In genomic region chr3:48985977-48986376, GRCh38 we compare ENCODE assay signal across 31 cellular contexts. TPM values are rescaled to one million over a fixed set of nuclear protein-coding genes. Genes with fewer than 3 reads are reported as not detected.
DNase-seq lines count a peak whose midpoint lies in the region; ATAC-seq and TF ChIP-seq lines count a peak whose summit lies in the region.
"Had no signal": no experiment of that assay in that cellular context is flagged by ENCODE, and none has a peak within 500 bp of the region (broad histone marks: within the 10 kb centered on the region; RNA-seq: fewer than 3 reads in every experiment).

No MANE protein-coding gene starts in this region.

- no peak overlapping the region for H3K27ac ChIP-seq in CD4-positive, CD25-positive, alpha-beta regulatory T cell (ENCODE audit: insufficient read depth, low read length, poor library complexity, severe bottlenecking)
- no peak overlapping the region for H3K27ac ChIP-seq in brain microvascular endothelial cell
- H3K27ac ChIP-seq: esophagus muscularis mucosa, foreskin keratinocyte, heart right ventricle, lower lobe of right lung, neutrophil, PC-9, prostate gland, sigmoid colon had no signal

- no peaks in the 10 kb centered on the region for H3K27me3 ChIP-seq in CD4-positive, CD25-positive, alpha-beta regulatory T cell (ENCODE audit: control insufficient read depth, insufficient read depth, low read length)
- no peaks in the 10 kb centered on the region for H3K27me3 ChIP-seq in brain microvascular endothelial cell (replicated peaks)
- H3K27me3 ChIP-seq: esophagus muscularis mucosa, foreskin keratinocyte, heart right ventricle, neutrophil, sigmoid colon had no signal

- H3K9me3 Mint-ChIP-seq in activated CD4-positive, alpha-beta T cell treated with anti-CD3 and anti-CD28 coated beads, Interleukin-2, amount 10 ng/mL, durations not matched to agents 24 days and 14 days = no peaks in the 10 kb centered on the region
- H3K9me3 Mint-ChIP-seq in CD4-positive, CD25-positive, alpha-beta regulatory T cell = no peaks in the 10 kb centered on the region
- no peaks in the 10 kb centered on the region for H3K9me3 Mint-ChIP-seq in activated T-helper 17 cell treated with anti-CD3 and anti-CD28 coated beads, Interleukin-2, amount 50 U/mL, for 72 hours
- H3K9me3 Mint-ChIP-seq in nephron progenitor cell = no peaks in the 10 kb centered on the region
- H3K9me3 Mint-ChIP-seq: activated CD8-positive, alpha-beta T cell treated with anti-CD3 and anti-CD28 coated beads for 36 hours; stimulated activated memory B cell treated with anti-CD40 and anti-IgM and Interleukin-4, amounts not matched to agents 10 μg/mL and 1 μg/mL and 100 μg/mL, for 72 hours had no signal

- H3K9me3 ChIP-seq in CD4-positive, CD25-positive, alpha-beta regulatory T cell (ENCODE audit: control insufficient read depth in 2 of 2, low read length in 2 of 2) = no peaks in the 10 kb centered on the region
- H3K9me3 ChIP-seq: esophagus muscularis mucosa, HAP-1, heart right ventricle, lower lobe of right lung, neutrophil, prostate gland, sigmoid colon had no signal

- peak; percentile 53 for DNase-seq in activated CD4-positive, alpha-beta T cell treated with anti-CD3 and anti-CD28 coated beads, Interleukin-2, amount 10 ng/mL, durations not matched to agents 24 days and 14 days
- DNase-seq in activated CD4-positive, alpha-beta T cell treated with anti-CD3 and anti-CD28 coated beads, Interleukin-2, amount 50 U/mL, for 4 hours = no peak
- DNase-seq in CD4-positive, CD25-positive, alpha-beta regulatory T cell = no peak
- DNase-seq in nephron progenitor cell = no peak
- no peak for DNase-seq in NCI-H1105 (lab: John Stamatoyannopoulos, UW)
- DNase-seq in brain microvascular endothelial cell = no peak
- DNase-seq: activated CD8-positive, alpha-beta T cell treated with anti-CD3 and anti-CD28 coated beads for 36 hours; activated gamma-delta T cell; AML-193; COR-L47; cortex of kidney; DMS53; foreskin keratinocyte; heart right ventricle; lower lobe of right lung; NCI-H1105 treated with DMSO at 0.1 percent for 48 hours; NCI-H1930; NCI-H524 treated with DMSO at 0.1 percent for 48 hours; NK-92 treated with Interleukin-12 subunit alpha and Interleukin-12 subunit beta, amount 100 ng/mL, for 24 hours; PC-9; SHP77; sigmoid colon; stimulated activated CD4-positive, alpha-beta T cell treated with anti-CD3 and anti-CD28 coated beads, Interleukin-4, amount 100 ng/mL, for 24 hours; T1000 had no signal

- peaks cover 18% of the 10 kb centered on the region for H3K4me1 ChIP-seq in CD4-positive, CD25-positive, alpha-beta regulatory T cell (ENCODE audit: control insufficient read depth, insufficient read depth, low read length, poor library complexity, severe bottlenecking)
- H3K4me1 ChIP-seq: foreskin keratinocyte had no signal

- H3K4me1 Mint-ChIP-seq in activated CD4-positive, alpha-beta T cell treated with anti-CD3 and anti-CD28 coated beads, Interleukin-2, amount 10 ng/mL, durations not matched to agents 24 days and 14 days = peaks cover 18% of the 10 kb centered on the region
- peaks cover 8 to 27% (median 18%) of the 10 kb centered on the region in 4 donors for H3K4me1 Mint-ChIP-seq in CD4-positive, CD25-positive, alpha-beta regulatory T cell
- peaks cover 18% of the 10 kb centered on the region for H3K4me1 Mint-ChIP-seq in activated T-helper 17 cell treated with anti-CD3 and anti-CD28 coated beads, Interleukin-2, amount 50 U/mL, for 72 hours
- H3K4me1 Mint-ChIP-seq in nephron progenitor cell = peaks cover 21% of the 10 kb centered on the region

- no peak overlapping the region for H3K27ac Mint-ChIP-seq in activated CD4-positive, alpha-beta T cell treated with anti-CD3 and anti-CD28 coated beads, Interleukin-2, amount 10 ng/mL, durations not matched to agents 24 days and 14 days
- peak overlapping the region in 2 of 3 donors; percentile 47 to 70 for H3K27ac Mint-ChIP-seq in CD4-positive, CD25-positive, alpha-beta regulatory T cell
- H3K27ac Mint-ChIP-seq in activated T-helper 17 cell treated with anti-CD3 and anti-CD28 coated beads, Interleukin-2, amount 50 U/mL, for 72 hours = peak overlapping the region; percentile 69
- peak overlapping the region; percentile 94 for H3K27ac Mint-ChIP-seq in nephron progenitor cell
- H3K27ac Mint-ChIP-seq: activated CD8-positive, alpha-beta T cell treated with anti-CD3 and anti-CD28 coated beads for 36 hours; stimulated activated memory B cell treated with anti-CD40 and anti-IgM and Interleukin-4, amounts not matched to agents 10 μg/mL and 1 μg/mL and 100 μg/mL, for 72 hours had no signal

- intact Hi-C loops in activated CD4-positive, alpha-beta T cell treated with anti-CD3 and anti-CD28 coated beads, Interleukin-2, amount 10 ng/mL, durations not matched to agents 24 days and 14 days (cut with micrococcal nuclease) = no loop called here

- no peak for TF ChIP-seq CTCF in nephron progenitor cell (IDR thresholded peaks at IDR 0.05)
- TF ChIP-seq CTCF in brain microvascular endothelial cell (IDR thresholded peaks at IDR 0.05; ENCODE audit: low read depth, low read length, missing control alignments) = no peak

- no peak for ATAC-seq in CD4-positive, CD25-positive, alpha-beta regulatory T cell (ENCODE audit: low read depth in 2 of 2)
- ATAC-seq in activated T-helper 17 cell treated with anti-CD3 and anti-CD28 coated beads, Interleukin-2, amount 50 U/mL, for 72 hours (replicated peaks) = no peak
- ATAC-seq in GM18517 (IDR thresholded peaks at IDR 0.05; ENCODE audit: unreplicated experiment) = no peak
- ATAC-seq: activated CD8-positive, alpha-beta T cell treated with anti-CD3 and anti-CD28 coated beads for 36 hours; foreskin keratinocyte; heart right ventricle; lower lobe of right lung; stimulated activated memory B cell treated with anti-CD40 and anti-IgM and Interleukin-4, amounts not matched to agents 10 μg/mL and 1 μg/mL and 100 μg/mL, for 72 hours had no signal

- H3K4me3 Mint-ChIP-seq in activated CD4-positive, alpha-beta T cell treated with anti-CD3 and anti-CD28 coated beads, Interleukin-2, amount 10 ng/mL, durations not matched to agents 24 days and 14 days = no peak overlapping the region
- peak overlapping the region in 1 of 4 donors; percentile 67 for H3K4me3 Mint-ChIP-seq in CD4-positive, CD25-positive, alpha-beta regulatory T cell
- no peak overlapping the region for H3K4me3 Mint-ChIP-seq in activated T-helper 17 cell treated with anti-CD3 and anti-CD28 coated beads, Interleukin-2, amount 50 U/mL, for 72 hours
- H3K4me3 Mint-ChIP-seq in nephron progenitor cell = no peak overlapping the region
- H3K4me3 Mint-ChIP-seq: activated CD8-positive, alpha-beta T cell treated with anti-CD3 and anti-CD28 coated beads for 36 hours; stimulated activated memory B cell treated with anti-CD40 and anti-IgM and Interleukin-4, amounts not matched to agents 10 μg/mL and 1 μg/mL and 100 μg/mL, for 72 hours had no signal

- no peaks in the 10 kb centered on the region for H3K27me3 Mint-ChIP-seq in activated CD4-positive, alpha-beta T cell treated with anti-CD3 and anti-CD28 coated beads, Interleukin-2, amount 10 ng/mL, durations not matched to agents 24 days and 14 days
- no peaks in the 10 kb centered on the region for H3K27me3 Mint-ChIP-seq in CD4-positive, CD25-positive, alpha-beta regulatory T cell
- no peaks in the 10 kb centered on the region for H3K27me3 Mint-ChIP-seq in activated T-helper 17 cell treated with anti-CD3 and anti-CD28 coated beads, Interleukin-2, amount 50 U/mL, for 72 hours
- peaks cover 5% of the 10 kb centered on the region for H3K27me3 Mint-ChIP-seq in nephron progenitor cell (ENCODE audit: low read depth, poor library complexity)
- H3K27me3 Mint-ChIP-seq: activated CD8-positive, alpha-beta T cell treated with anti-CD3 and anti-CD28 coated beads for 36 hours; stimulated activated memory B cell treated with anti-CD40 and anti-IgM and Interleukin-4, amounts not matched to agents 10 μg/mL and 1 μg/mL and 100 μg/mL, for 72 hours had no signal

- in situ Hi-C loops in brain microvascular endothelial cell (cut with HindIII; ENCODE audit: low pct_ligation_motif_present, low sequenced_read_pairs) = no loop called here

- H3K4me3 ChIP-seq in CD4-positive, CD25-positive, alpha-beta regulatory T cell (ENCODE audit: low read depth, low read length) = no peak overlapping the region
- H3K4me3 ChIP-seq in brain microvascular endothelial cell (ENCODE audit: low read depth, low read length) = no peak overlapping the region
- H3K4me3 ChIP-seq: esophagus muscularis mucosa, HAP-1, heart right ventricle, lower lobe of right lung, PC-9, prostate gland, sigmoid colon had no signal

- peaks cover 44% of the 10 kb centered on the region for H3K36me3 Mint-ChIP-seq in activated CD4-positive, alpha-beta T cell treated with anti-CD3 and anti-CD28 coated beads, Interleukin-2, amount 10 ng/mL, durations not matched to agents 24 days and 14 days (ENCODE audit: low read depth)
- peaks cover 20% of the 10 kb centered on the region for H3K36me3 Mint-ChIP-seq in CD4-positive, CD25-positive, alpha-beta regulatory T cell
- peaks cover 61% of the 10 kb centered on the region for H3K36me3 Mint-ChIP-seq in activated T-helper 17 cell treated with anti-CD3 and anti-CD28 coated beads, Interleukin-2, amount 50 U/mL, for 72 hours (ENCODE audit: low read depth)
- peaks cover 20% of the 10 kb centered on the region for H3K36me3 Mint-ChIP-seq in nephron progenitor cell (ENCODE audit: low read depth)

- peaks cover 32% of the 10 kb centered on the region for H3K36me3 ChIP-seq in CD4-positive, CD25-positive, alpha-beta regulatory T cell (ENCODE audit: control insufficient read depth, insufficient read depth, low read length)
- peaks cover 28% of the 10 kb centered on the region for H3K36me3 ChIP-seq in brain microvascular endothelial cell (replicated peaks)

RNA-seq across cellular contexts. Expression of gene P4HTM, which starts 4.1 kb away (rescaled TPM):
- total RNA-seq in activated CD4-positive, alpha-beta T cell treated with anti-CD3 and anti-CD28 coated beads, Interleukin-2, amount 10 ng/mL, durations not matched to agents 24 days and 14 days = 33.9 and 38.3 TPM in 2 replicates
- total RNA-seq in CD4-positive, CD25-positive, alpha-beta regulatory T cell = 39.2 TPM
- 10 to 100 TPM; 19.5 to 29.9 (median 24.4) TPM for polyA plus RNA-seq in CD4-positive, CD25-positive, alpha-beta regulatory T cell
- 10 to 100 TPM; 32.2 to 44.9 TPM for total RNA-seq in activated T-helper 17 cell treated with anti-CD3 and anti-CD28 coated beads, Interleukin-2, amount 50 U/mL, for 72 hours

RNA-seq across cellular contexts. Expression of gene WDR6, which starts 21.2 kb away (rescaled TPM):
- 141 and 153 TPM in 2 replicates for total RNA-seq in activated CD4-positive, alpha-beta T cell treated with anti-CD3 and anti-CD28 coated beads, Interleukin-2, amount 10 ng/mL, durations not matched to agents 24 days and 14 days
- 208 TPM for total RNA-seq in CD4-positive, CD25-positive, alpha-beta regulatory T cell
- polyA plus RNA-seq in CD4-positive, CD25-positive, alpha-beta regulatory T cell = 100 to 1,000 TPM in 3 of 4 donors, 10 to 100 TPM in 1; 74.0 to 117 (median 112) TPM
- total RNA-seq in activated T-helper 17 cell treated with anti-CD3 and anti-CD28 coated beads, Interleukin-2, amount 50 U/mL, for 72 hours = 100 to 1,000 TPM; 154 to 208 TPM

RNA-seq across cellular contexts. Expression of gene DALRD3, which starts 32.4 kb away (rescaled TPM):
- total RNA-seq in activated CD4-positive, alpha-beta T cell treated with anti-CD3 and anti-CD28 coated beads, Interleukin-2, amount 10 ng/mL, durations not matched to agents 24 days and 14 days = 31.5 and 36.6 TPM in 2 replicates
- 22.2 TPM for total RNA-seq in CD4-positive, CD25-positive, alpha-beta regulatory T cell
- polyA plus RNA-seq in CD4-positive, CD25-positive, alpha-beta regulatory T cell = 10 to 100 TPM; 30.0 to 40.8 (median 32.1) TPM
- total RNA-seq in activated T-helper 17 cell treated with anti-CD3 and anti-CD28 coated beads, Interleukin-2, amount 50 U/mL, for 72 hours = 10 to 100 TPM; 20.9 to 21.2 TPM

RNA-seq across cellular contexts. Expression of gene NDUFAF3, which starts 35.9 kb away (rescaled TPM):
- 123 and 126 TPM in 2 replicates for total RNA-seq in activated CD4-positive, alpha-beta T cell treated with anti-CD3 and anti-CD28 coated beads, Interleukin-2, amount 10 ng/mL, durations not matched to agents 24 days and 14 days
- 57.8 TPM for total RNA-seq in CD4-positive, CD25-positive, alpha-beta regulatory T cell
- 100 to 1,000 TPM; 155 to 179 (median 162) TPM for polyA plus RNA-seq in CD4-positive, CD25-positive, alpha-beta regulatory T cell
- 10 to 100 TPM; 40.6 to 56.7 TPM for total RNA-seq in activated T-helper 17 cell treated with anti-CD3 and anti-CD28 coated beads, Interleukin-2, amount 50 U/mL, for 72 hours

RNA-seq across cellular contexts. Expression of gene IMPDH2, which starts 43.2 kb away (rescaled TPM):
- total RNA-seq in activated CD4-positive, alpha-beta T cell treated with anti-CD3 and anti-CD28 coated beads, Interleukin-2, amount 10 ng/mL, durations not matched to agents 24 days and 14 days = 490 and 496 TPM in 2 replicates
- total RNA-seq in CD4-positive, CD25-positive, alpha-beta regulatory T cell = 78.4 TPM
- 10 to 100 TPM; 58.6 to 81.3 (median 73.0) TPM for polyA plus RNA-seq in CD4-positive, CD25-positive, alpha-beta regulatory T cell
- total RNA-seq in activated T-helper 17 cell treated with anti-CD3 and anti-CD28 coated beads, Interleukin-2, amount 50 U/mL, for 72 hours = 100 to 1,000 TPM; 460 to 479 TPM
